In the genomic region with DNA sequence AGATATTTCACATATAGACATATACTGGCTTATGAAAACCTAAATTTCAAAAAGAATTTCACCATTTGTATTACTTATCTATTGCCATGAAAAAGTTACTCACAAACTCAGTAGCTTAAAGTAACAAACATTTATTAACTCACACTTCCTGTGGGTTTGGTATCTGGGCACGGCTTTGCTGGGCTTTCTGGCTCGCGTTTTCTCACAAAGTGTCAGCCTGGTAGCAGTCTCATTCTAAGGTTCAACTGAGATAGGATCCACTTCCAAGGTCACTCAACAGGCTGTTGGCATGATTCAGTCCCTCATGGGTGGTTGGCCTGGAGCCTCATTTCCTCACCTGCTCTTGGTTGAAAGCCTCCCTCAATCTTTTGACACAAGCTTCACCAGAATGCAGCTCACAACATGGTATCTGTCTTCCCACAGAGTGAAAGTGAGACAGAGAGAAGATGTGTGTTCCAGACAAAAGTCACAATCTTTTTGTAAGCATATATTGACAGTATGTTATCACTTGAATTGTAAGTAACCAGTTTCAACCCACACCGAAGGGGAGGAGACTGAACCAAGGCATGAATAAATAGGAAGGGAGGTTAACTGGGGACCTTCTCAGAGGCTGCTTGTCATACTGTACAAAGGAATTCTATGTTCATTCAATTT, we compare ENCODE assay signal across 15 cellular contexts.
A peak's percentile ranks its signal among the peaks of the same experiment; 100 is the strongest.
DNase-seq lines count a peak whose midpoint lies in the region; ATAC-seq, FAIRE-seq and TF ChIP-seq lines count a peak whose summit lies in the region.
"Had no signal": no experiment of that assay in that cellular context is flagged by ENCODE, and none has a peak within 500 bp of the region (broad histone marks: within the 10 kb centered on the region; RNA-seq: fewer than 3 reads in every experiment).

No MANE protein-coding gene starts in this region.

- no peak for TF ChIP-seq POLR2A in HepG2 (IDR thresholded peaks at IDR 0.05; ENCODE audit: insufficient read depth in 1 of 2, low read depth in 2 of 2, low read length in 2 of 2)

- no peaks in the 10 kb centered on the region for H3K79me2 ChIP-seq in Loucy (ENCODE audit: insufficient read depth, low read length)
- H3K79me2 ChIP-seq in HepG2 (ENCODE audit: insufficient read depth, low read length): no peaks in the 10 kb centered on the region

- H3K4me3 Mint-ChIP-seq in activated T-cell treated with anti-CD3 and anti-CD28 coated beads, Interleukin-2, amount 50 U/mL, for 4 hours: no peak overlapping the region

- peaks cover 14% of the 10 kb centered on the region for H3K9me3 Mint-ChIP-seq in activated T-cell treated with anti-CD3 and anti-CD28 coated beads, Interleukin-2, amount 50 U/mL, for 4 hours

- TF ChIP-seq EP300 in HepG2 (IDR thresholded peaks at IDR 0.05; ENCODE audit: low read depth in 2 of 2, low read length in 2 of 2) (no peak), HepG2 (CRISPR knock-in tag; IDR thresholded peaks at IDR 0.05; ENCODE audit: borderline replicate concordance) (no peak)

- H3F3A ChIP-seq in Loucy (ENCODE audit: low read depth): no peaks in the 10 kb centered on the region

- DNase-seq in HepG2 (ENCODE audit: low spot score): no peak
- no peak for DNase-seq in activated T-cell treated with anti-CD3 and anti-CD28 coated beads, Interleukin-2, amount 50 U/mL, for 4 hours
- no peak for DNase-seq in small intestine
- DNase-seq in T1000 (lab: John Stamatoyannopoulos, UW): no peak
- DNase-seq: cortex of kidney; DMS79; left colon; NCI-H187; nucleus accumbens; stimulated activated naive CD8-positive, alpha-beta T cell treated with anti-CD3 and anti-CD28 coated beads, Interleukin-15, Interleukin-2, amounts not matched to agents 100 U/mL and 50 U/mL, for 24 hours; T-helper 1 cell had no signal

- in situ Hi-C loops in HepG2 (cut with HindIII; ENCODE audit: extremely low pct_ligation_motif_present, low pct_unique_long_range_greater_than_20kb): loop anchor here (25.0 kb wide), 1 partner anchor 106 kb away; no protein-coding TSS in a partner anchor

- peak overlapping the region; percentile 52 for H3K4me2 ChIP-seq in Loucy (ENCODE audit: low read depth, low read length, poor library complexity, severe bottlenecking)
- no peak overlapping the region for H3K4me2 ChIP-seq in HepG2 (ENCODE audit: low read depth, low read length)

- POLR2A ChIA-PET in HepG2 (lab: Yijun Ruan, JAX): no interaction called here

- H4K20me1 ChIP-seq in Loucy (ENCODE audit: insufficient read depth, low read length, poor library complexity, severe bottlenecking) (no peaks in the 10 kb centered on the region), HepG2 (ENCODE audit: insufficient read depth, low read length) (no peaks in the 10 kb centered on the region)

- no peaks in the 10 kb centered on the region for H3K36me3 Mint-ChIP-seq in activated T-cell treated with anti-CD3 and anti-CD28 coated beads, Interleukin-2, amount 50 U/mL, for 4 hours (ENCODE audit: insufficient read depth)

- H3K9me3 ChIP-seq in Loucy (ENCODE audit: insufficient read depth, low read depth, low read length) (no peaks in the 10 kb centered on the region), HepG2 (ENCODE audit: low read length) (no peaks in the 10 kb centered on the region), small intestine (ENCODE audit: control insufficient read depth, low read depth) (no peaks in the 10 kb centered on the region)

- BruUV-seq in HepG2 (replicated peaks; lab: Mats Ljungman, UMichigan): no TSS peak

- H3K27me3 ChIP-seq in Loucy (ENCODE audit: insufficient read depth, low read length, poor library complexity, severe bottlenecking): no peaks in the 10 kb centered on the region
- H3K27me3 ChIP-seq in HepG2 (ENCODE audit: control insufficient read depth in 1 of 2, insufficient read depth in 2 of 2, low read length in 2 of 2): no peaks in the 10 kb centered on the region
- no peaks in the 10 kb centered on the region for H3K27me3 ChIP-seq in small intestine (ENCODE audit: control insufficient read depth in 2 of 2, insufficient read depth in 2 of 2, low read length in 2 of 2)

- 0% methylated on average over 4 of the region's 4 CpGs for WGBS in HepG2 (ENCODE audit: low lambda C conversion rate)
- 44 to 64% (median 49%) methylated on average over 4 of the region's 4 CpGs for WGBS in small intestine, 3 donors

- TF ChIP-seq CTCF in Loucy (conservative IDR thresholded peaks at IDR 0.05; ENCODE audit: low read length): no peak
- TF ChIP-seq CTCF in HepG2 (CRISPR knock-in tag; IDR thresholded peaks at IDR 0.05): no peak

- no peaks in the 10 kb centered on the region for H3K9me2 ChIP-seq in Loucy (replicated peaks; ENCODE audit: low read depth, low read length)

- CTCF ChIA-PET in HepG2 (lab: Yijun Ruan, JAX; ENCODE audit: low intra/inter-chr PET ratio, low total read pairs): no interaction called here

- intact Hi-C loops in HepG2 (cut with micrococcal nuclease; ENCODE audit: unreplicated experiment): no loop called here

- H3K4me3 ChIP-seq in Loucy (ENCODE audit: low read length, poor library complexity, severe bottlenecking) (peak overlapping the region; percentile 28), HepG2 (replicated peaks in 1 of 3; ENCODE audit: insufficient read depth in 1 of 3, low read depth in 2 of 3, low read length in 3 of 3) (no peak overlapping the region), small intestine (ENCODE audit: low read depth in 1 of 2, low read length in 2 of 2) (no peak overlapping the region)

- peaks cover 2% of the 10 kb centered on the region for H3K4me1 ChIP-seq in Loucy (ENCODE audit: insufficient read depth, low read length, poor library complexity, severe bottlenecking)
- H3K4me1 ChIP-seq in HepG2 (ENCODE audit: insufficient read depth, low read length): no peaks in the 10 kb centered on the region
- no peaks in the 10 kb centered on the region for H3K4me1 ChIP-seq in small intestine (ENCODE audit: control insufficient read depth in 2 of 2, insufficient read depth in 1 of 2, low read depth in 1 of 2, low read length in 1 of 2)

- H2AFZ ChIP-seq in Loucy (ENCODE audit: low read length) (no peak overlapping the region), HepG2 (ENCODE audit: low read length) (no peak overlapping the region)

- H3K36me3 ChIP-seq in Loucy (ENCODE audit: insufficient read depth, low read length) (no peaks in the 10 kb centered on the region), HepG2 (replicated peaks in 1 of 2; ENCODE audit: control insufficient read depth in 1 of 2, insufficient read depth in 2 of 2, low read length in 2 of 2) (no peaks in the 10 kb centered on the region), small intestine (ENCODE audit: control insufficient read depth in 2 of 2, insufficient read depth in 2 of 2, low read length in 2 of 2) (no peaks in the 10 kb centered on the region)

- ATAC-seq in GM18498 (IDR thresholded peaks at IDR 0.05; ENCODE audit: unreplicated experiment) (peak; percentile 78), GM21367 (IDR thresholded peaks at IDR 0.05; ENCODE audit: unreplicated experiment) (peak; percentile 67), HG02981 (IDR thresholded peaks at IDR 0.05; ENCODE audit: unreplicated experiment) (peak; percentile 90), HepG2 (no peak)
- no peak for ATAC-seq in activated T-cell treated with anti-CD3 and anti-CD28 coated beads, Interleukin-2, amount 50 U/mL, for 4 hours
- ATAC-seq: left colon; stimulated activated naive CD8-positive, alpha-beta T cell treated with anti-CD3 and anti-CD28 coated beads, Interleukin-15, Interleukin-2, amounts not matched to agents 100 U/mL and 50 U/mL, for 24 hours had no signal

- no peak for FAIRE-seq in HepG2 (lab: Jason Lieb, UNC)
- no peak for FAIRE-seq in small intestine (lab: Jason Lieb, UNC)

- H3K27ac ChIP-seq in HepG2 (ENCODE audit: extremely low read length, insufficient read depth, low read length) (no peak overlapping the region), small intestine (ENCODE audit: low read depth in 1 of 2, low read length in 1 of 2) (no peak overlapping the region)

- H3K27me3 Mint-ChIP-seq in activated T-cell treated with anti-CD3 and anti-CD28 coated beads, Interleukin-2, amount 50 U/mL, for 4 hours (ENCODE audit: low read depth): no peaks in the 10 kb centered on the region

- no peaks in the 10 kb centered on the region for H3K4me1 Mint-ChIP-seq in activated T-cell treated with anti-CD3 and anti-CD28 coated beads, Interleukin-2, amount 50 U/mL, for 4 hours (ENCODE audit: low read depth)

- no peak for TF ChIP-seq RAD21 in HepG2 (CRISPR knock-in tag; IDR thresholded peaks at IDR 0.05)

- no peak overlapping the region for H3K9ac ChIP-seq in Loucy (ENCODE audit: low read depth, low read length, poor library complexity, severe bottlenecking)
- no peak overlapping the region for H3K9ac ChIP-seq in HepG2 (ENCODE audit: insufficient read depth, low read depth, low read length)

TF ChIP-seq in HepG2, 621 proteins besides CTCF, POLR2A, EP300 and RAD21:
- no peak for TF ChIP-seq ATF7 (IDR thresholded peaks at IDR 0.05)
- no peak for TF ChIP-seq ATF7 (CRISPR knock-in tag; IDR thresholded peaks at IDR 0.05)
- TF ChIP-seq, protein P1, sequence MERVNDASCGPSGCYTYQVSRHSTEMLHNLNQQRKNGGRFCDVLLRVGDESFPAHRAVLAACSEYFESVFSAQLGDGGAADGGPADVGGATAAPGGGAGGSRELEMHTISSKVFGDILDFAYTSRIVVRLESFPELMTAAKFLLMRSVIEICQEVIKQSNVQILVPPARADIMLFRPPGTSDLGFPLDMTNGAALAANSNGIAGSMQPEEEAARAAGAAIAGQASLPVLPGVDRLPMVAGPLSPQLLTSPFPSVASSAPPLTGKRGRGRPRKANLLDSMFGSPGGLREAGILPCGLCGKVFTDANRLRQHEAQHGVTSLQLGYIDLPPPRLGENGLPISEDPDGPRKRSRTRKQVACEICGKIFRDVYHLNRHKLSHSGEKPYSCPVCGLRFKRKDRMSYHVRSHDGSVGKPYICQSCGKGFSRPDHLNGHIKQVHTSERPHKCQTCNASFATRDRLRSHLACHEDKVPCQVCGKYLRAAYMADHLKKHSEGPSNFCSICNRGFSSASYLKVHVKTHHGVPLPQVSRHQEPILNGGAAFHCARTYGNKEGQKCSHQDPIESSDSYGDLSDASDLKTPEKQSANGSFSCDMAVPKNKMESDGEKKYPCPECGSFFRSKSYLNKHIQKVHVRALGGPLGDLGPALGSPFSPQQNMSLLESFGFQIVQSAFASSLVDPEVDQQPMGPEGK (CRISPR knock-in tag; IDR thresholded peaks at IDR 0.05): no peak
- TF ChIP-seq, protein P2, sequence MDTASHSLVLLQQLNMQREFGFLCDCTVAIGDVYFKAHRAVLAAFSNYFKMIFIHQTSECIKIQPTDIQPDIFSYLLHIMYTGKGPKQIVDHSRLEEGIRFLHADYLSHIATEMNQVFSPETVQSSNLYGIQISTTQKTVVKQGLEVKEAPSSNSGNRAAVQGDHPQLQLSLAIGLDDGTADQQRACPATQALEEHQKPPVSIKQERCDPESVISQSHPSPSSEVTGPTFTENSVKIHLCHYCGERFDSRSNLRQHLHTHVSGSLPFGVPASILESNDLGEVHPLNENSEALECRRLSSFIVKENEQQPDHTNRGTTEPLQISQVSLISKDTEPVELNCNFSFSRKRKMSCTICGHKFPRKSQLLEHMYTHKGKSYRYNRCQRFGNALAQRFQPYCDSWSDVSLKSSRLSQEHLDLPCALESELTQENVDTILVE (CRISPR knock-in tag; IDR thresholded peaks at IDR 0.05): no peak
- TF ChIP-seq FIP1L1 (IDR thresholded peaks at IDR 0.05; ENCODE audit: borderline replicate concordance, insufficient read depth, low read depth, low read length): no peak
TF ChIP-seq in HepG2: peak in this region for 0.

Comparison
In these comparisons a context has a peak if more than half of its experiments do, and no peak if none do; other contexts are left out.
1. ATAC-seq: peak in GM18498 (single experiment), GM21367 (single experiment) and HG02981 (single experiment); none in HepG2 (single experiment) and activated T-cell treated with anti-CD3 and anti-CD28 coated beads, Interleukin-2, amount 50 U/mL, for 4 hours (0 of 2).